ENCODE assay signal across 8 cellular contexts in the genomic region with DNA sequence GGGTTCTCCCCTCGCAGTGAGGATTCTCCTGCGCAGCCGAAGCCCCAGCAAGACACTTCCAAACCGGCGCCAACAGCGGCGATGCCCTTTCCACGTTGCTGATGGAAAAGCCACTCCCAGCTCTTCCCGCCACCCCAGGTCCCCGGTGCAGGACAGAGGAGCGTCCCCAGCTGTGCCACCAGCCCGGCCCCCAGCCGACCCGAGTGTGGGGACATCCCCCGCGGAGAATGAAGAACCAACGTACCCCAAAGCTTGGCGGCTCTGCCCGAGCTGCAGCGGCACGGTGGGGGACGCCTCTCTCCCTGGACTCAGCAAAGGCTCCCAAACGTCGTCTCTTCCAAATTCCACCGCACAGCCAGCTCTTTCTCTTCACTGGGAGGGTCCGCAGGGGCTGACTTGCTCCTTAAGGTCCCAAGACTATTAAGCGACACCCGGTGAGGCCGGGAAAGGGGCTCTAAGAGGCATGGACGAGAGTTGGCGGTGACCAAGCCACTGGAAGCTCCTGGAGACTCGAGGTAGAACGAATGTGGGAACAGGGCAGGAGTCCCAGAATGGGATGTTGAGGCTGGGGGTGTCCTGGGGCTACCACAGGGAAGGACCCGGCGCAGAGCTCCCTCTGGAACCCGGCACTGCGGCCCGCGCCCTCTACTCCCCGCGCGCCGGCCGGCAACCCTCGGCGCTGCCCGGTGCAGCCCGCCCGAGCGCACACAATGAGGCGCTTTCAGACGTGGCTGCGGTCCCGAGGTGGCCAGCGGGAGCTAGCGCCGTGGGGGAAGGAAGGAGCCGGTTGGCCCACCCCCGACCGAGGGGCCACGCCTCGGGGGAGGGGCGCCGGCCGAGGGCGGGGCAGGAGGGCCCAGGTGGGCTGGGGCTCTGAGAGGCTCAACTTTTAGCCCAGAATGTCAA.
A peak's percentile ranks its signal among the peaks of the same experiment; 100 is the strongest.
DNase-seq lines count a peak whose midpoint lies in the region; ATAC-seq and TF ChIP-seq lines count a peak whose summit lies in the region.

TSS of gene CHST6 (minus strand) at position 746 of the 906 bp plus-strand sequence. CDS start 15,613 bp downstream, outside the sequence.

- TF ChIP-seq CTCF in foreskin fibroblast (IDR thresholded peaks at IDR 0.05; ENCODE audit: low read depth, low read length) = no peak

- H3K4me3 ChIP-seq in foreskin fibroblast (ENCODE audit: low read depth in 1 of 2, low read length in 2 of 2) (peak within 1 kb of the TSS; percentile 29 to 40), neuron (ENCODE audit: low read length) (peak within 1 kb of the TSS; percentile 31)

- H2AFZ ChIP-seq in neuron (ENCODE audit: low read depth, low read length) = peak within 1 kb of the TSS; percentile 60

- peaks cover 4% of the 10 kb centered on the region for H3K4me1 ChIP-seq in neuron (ENCODE audit: insufficient read depth, low read length)

- DNase-seq in activated effector memory CD4-positive, alpha-beta T cell treated with anti-CD3 and anti-CD28 coated beads, Interleukin-2, amount 50 U/mL, for 16 hours = peak; percentile 69
- no peak for DNase-seq in activated effector memory CD4-positive, alpha-beta T cell treated with Interleukin-2 at 50 U/mL for 16 hours
- DNase-seq in activated CD8-positive, alpha-beta memory T cell treated with anti-CD3 and anti-CD28 coated beads, Interleukin-2, amount 50 U/mL, for 4 hours = peak; percentile 28
- DNase-seq in foreskin fibroblast (peak in 1 of 2 donors; percentile 38), NCI-H774 (lab: John Stamatoyannopoulos, UW) (no peak), NCI-H2107 (lab: John Stamatoyannopoulos, UW) (no peak)

- no peaks in the 10 kb centered on the region for H3K36me3 ChIP-seq in neuron (ENCODE audit: insufficient read depth, low read length)

- peaks cover 18% of the 10 kb centered on the region for H3K27me3 ChIP-seq in neuron (ENCODE audit: insufficient read depth, low read length)

- ATAC-seq in HG02981 (IDR thresholded peaks at IDR 0.05; ENCODE audit: unreplicated experiment) = peak; percentile 62

- no peaks in the 10 kb centered on the region for H3K9me3 ChIP-seq in neuron (ENCODE audit: low read length)

Comparison
In these comparisons a context has a peak if more than half of its experiments do, and no peak if none do; other contexts are left out.
1. DNase-seq: peak in activated effector memory CD4-positive, alpha-beta T cell treated with anti-CD3 and anti-CD28 coated beads, Interleukin-2, amount 50 U/mL, for 16 hours (single experiment) and activated CD8-positive, alpha-beta memory T cell treated with anti-CD3 and anti-CD28 coated beads, Interleukin-2, amount 50 U/mL, for 4 hours (single experiment); none in activated effector memory CD4-positive, alpha-beta T cell treated with Interleukin-2 at 50 U/mL for 16 hours (single experiment), NCI-H774 (single experiment) and NCI-H2107 (single experiment).